11 cellular contexts compared by ENCODE assay signal in genomic region chr9:27499481-27499880, GRCh38. TPM values are rescaled to one million over a fixed set of nuclear protein-coding genes. Genes with fewer than 3 reads are reported as not detected.
DNase-seq lines count a peak whose midpoint lies in the region; ATAC-seq and TF ChIP-seq lines count a peak whose summit lies in the region.
"Had no signal": no experiment of that assay in that cellular context is flagged by ENCODE, and none has a peak within 500 bp of the region (broad histone marks: within the 10 kb centered on the region; RNA-seq: fewer than 3 reads in every experiment).

No MANE protein-coding gene starts in this region.

- H3K36me3 Mint-ChIP-seq in activated T-cell treated with anti-CD3 and anti-CD28 coated beads, Interleukin-2, amount 50 U/mL, for 24 hours (ENCODE audit: low read depth): no peaks in the 10 kb centered on the region

- H3K9me3 Mint-ChIP-seq in activated T-cell treated with anti-CD3 and anti-CD28 coated beads, Interleukin-2, amount 50 U/mL, for 24 hours: peaks cover 3% of the 10 kb centered on the region

- no peak for DNase-seq in activated T-cell treated with anti-CD3 and anti-CD28 coated beads, Interleukin-2, amount 50 U/mL, for 24 hours
- DNase-seq in activated T-cell treated with anti-CD3 and anti-CD28 coated beads, Interleukin-2, amount 50 U/mL, for 1 hour: no peak
- DNase-seq in Kasumi-1 (lab: John Stamatoyannopoulos, UW) (peak; percentile 10 to 24), dermis blood vessel endothelial cell (peak; percentile 72), COLO668 (lab: John Stamatoyannopoulos, UW; ENCODE audit: unreplicated experiment) (no peak), GM10248 (ENCODE audit: extremely low spot score) (no peak)
- DNase-seq in stimulated activated naive CD8-positive, alpha-beta T cell treated with anti-CD3 and anti-CD28 coated beads, Interleukin-15, Interleukin-2, amounts not matched to agents 100 U/mL and 50 U/mL, for 24 hours: no peak
- no peak for DNase-seq in stimulated activated CD4-positive, alpha-beta T cell treated with anti-CD3 and anti-CD28 coated beads, Interleukin-1b, Interleukin-23, amount 100 ng/mL, for 48 hours
- DNase-seq: T-cell had no signal

- peak; percentile 89 for ATAC-seq in stimulated activated naive CD8-positive, alpha-beta T cell treated with anti-CD3 and anti-CD28 coated beads, Interleukin-15, Interleukin-2, amounts not matched to agents 100 U/mL and 50 U/mL, for 24 hours
- ATAC-seq: T-cell had no signal

- POLR2A ChIA-PET in GM10248 (lab: Yijun Ruan, JAX): no interaction called here

- H3K4me3 Mint-ChIP-seq in activated T-cell treated with anti-CD3 and anti-CD28 coated beads, Interleukin-2, amount 50 U/mL, for 24 hours: no peak overlapping the region
- H3K4me3 Mint-ChIP-seq: mesothelial cell of epicardium, T-cell had no signal

- peaks cover 26% of the 10 kb centered on the region for H3K4me1 Mint-ChIP-seq in activated T-cell treated with anti-CD3 and anti-CD28 coated beads, Interleukin-2, amount 50 U/mL, for 24 hours (ENCODE audit: low read depth)

- TF ChIP-seq CTCF in GM10248 (IDR thresholded peaks at IDR 0.05; ENCODE audit: control extremely low read depth, extremely low read depth, low read depth, missing control alignments): no peak

- CTCF ChIA-PET in GM10248 (lab: Yijun Ruan, JAX): interaction anchor here (1.3 kb wide), 1 partner anchor 20 kb away, joined by 3 read pairs; no protein-coding TSS in a partner anchor

- H3K27ac Mint-ChIP-seq in activated T-cell treated with anti-CD3 and anti-CD28 coated beads, Interleukin-2, amount 50 U/mL, for 24 hours: peak overlapping the region; percentile 61
- H3K27ac Mint-ChIP-seq: T-cell had no signal

- H3K27me3 Mint-ChIP-seq in activated T-cell treated with anti-CD3 and anti-CD28 coated beads, Interleukin-2, amount 50 U/mL, for 24 hours: peaks cover 6% of the 10 kb centered on the region
- H3K27me3 Mint-ChIP-seq: T-cell had no signal

RNA-seq across cellular contexts. Expression of gene IFNK, which starts 24.6 kb away (rescaled TPM):
- total RNA-seq in dermis blood vessel endothelial cell: not detected in 2 replicates
- total RNA-seq: ascending aorta, mesothelial cell of epicardium, T-cell had no signal

RNA-seq across cellular contexts. Expression of gene MOB3B, which starts 30.1 kb away (rescaled TPM):
- total RNA-seq in dermis blood vessel endothelial cell: 0.85 and 2.1 TPM in 2 replicates

Comparison
In these comparisons a context has a peak if more than half of its experiments do, and no peak if none do; other contexts are left out.
1. DNase-seq: peak in Kasumi-1 (2 of 2) and dermis blood vessel endothelial cell (single experiment); none in activated T-cell treated with anti-CD3 and anti-CD28 coated beads, Interleukin-2, amount 50 U/mL, for 24 hours (single experiment), activated T-cell treated with anti-CD3 and anti-CD28 coated beads, Interleukin-2, amount 50 U/mL, for 1 hour (single experiment), stimulated activated naive CD8-positive, alpha-beta T cell treated with anti-CD3 and anti-CD28 coated beads, Interleukin-15, Interleukin-2, amounts not matched to agents 100 U/mL and 50 U/mL, for 24 hours (single experiment), COLO668 (single experiment), GM10248 (single experiment) and stimulated activated CD4-positive, alpha-beta T cell treated with anti-CD3 and anti-CD28 coated beads, Interleukin-1b, Interleukin-23, amount 100 ng/mL, for 48 hours (single experiment).